ENCODE assay signal across 17 cellular contexts in genomic region chr19:2633693-2634075, GRCh38.
A peak's percentile ranks its signal among the peaks of the same experiment; 100 is the strongest.
DNase-seq lines count a peak whose midpoint lies in the region; ATAC-seq and TF ChIP-seq lines count a peak whose summit lies in the region.
"Had no signal": no experiment of that assay in that cellular context is flagged by ENCODE, and none has a peak within 500 bp of the region (broad histone marks: within the 10 kb centered on the region; RNA-seq: fewer than 3 reads in every experiment).

No MANE protein-coding gene starts in this region.

- H3K27ac ChIP-seq in ACC112 (ENCODE audit: low read depth, low read length) (peak overlapping the region; percentile 80; the same call in 1 of the 2 replicates), caudate nucleus (ENCODE audit: low read depth, low read length) (peak overlapping the region; percentile 80), neutrophil (peak overlapping the region; percentile 99)
- H3K27ac ChIP-seq: KMS-11, uterus had no signal

- no peak for ATAC-seq in GM21423 (IDR thresholded peaks at IDR 0.05; ENCODE audit: unreplicated experiment)
- ATAC-seq: effector memory CD8-positive, alpha-beta T cell had no signal

- H3K4me1 ChIP-seq in ACC112 (ENCODE audit: control insufficient read depth, insufficient read depth, low read length, unreplicated experiment) (peaks cover 15% of the 10 kb centered on the region), neutrophil (ENCODE audit: control insufficient read depth in 1 of 2, insufficient read depth in 1 of 2, low read depth in 1 of 2, low read length in 1 of 2) (peaks cover 94% of the 10 kb centered on the region in 2 experiments)
- H3K4me1 ChIP-seq: uterus had no signal

- H3K4me3 ChIP-seq in ACC112 (ENCODE audit: low read depth, low read length) (no peak overlapping the region), H7 (ENCODE audit: insufficient read depth, low read depth, low read length) (no peak overlapping the region), neutrophil (ENCODE audit: low read depth in 1 of 2, low read length in 1 of 2) (peak overlapping the region; percentile 33 to 45)
- H3K4me3 ChIP-seq: smooth muscle cell, uterus had no signal

- DNase-seq in H7 (peak; percentile 17), caudate nucleus (lab: John Stamatoyannopoulos, UW) (no peak), GDM1 (lab: John Stamatoyannopoulos, UW) (no peak), NCI-H1417 (lab: John Stamatoyannopoulos, UW) (no peak), DMS53 (lab: John Stamatoyannopoulos, UW) (no peak)
- DNase-seq: activated CD4-positive, alpha-beta T cell treated with anti-CD3 and anti-CD28 coated beads for 4 hours; Caco-2; effector memory CD8-positive, alpha-beta T cell; GOT3; NK-92 treated with Interleukin-12 subunit alpha and Interleukin-12 subunit beta, amount 100 ng/mL, for 24 hours; SHP77 treated with DMSO at 0.1 percent for 48 hours; uterus had no signal

- H3K36me3 ChIP-seq in ACC112 (ENCODE audit: insufficient read depth, low read length) (no peaks in the 10 kb centered on the region), H7 (replicated peaks; ENCODE audit: control insufficient read depth, insufficient read depth, low read length) (no peaks in the 10 kb centered on the region), neutrophil (no peaks in the 10 kb centered on the region)
- H3K36me3 ChIP-seq: uterus had no signal

- TF ChIP-seq CTCF in neutrophil (IDR thresholded peaks at IDR 0.05) = no peak

- H3K27me3 ChIP-seq in ACC112 (ENCODE audit: insufficient read depth, low read length) (no peaks in the 10 kb centered on the region), H7 (ENCODE audit: control insufficient read depth, insufficient read depth, low read length) (no peaks in the 10 kb centered on the region; the same call in 1 of the 2 replicates), neutrophil (no peaks in the 10 kb centered on the region)
- H3K27me3 ChIP-seq: uterus had no signal

- H2AFZ ChIP-seq in ACC112 (ENCODE audit: low read length, unreplicated experiment) = no peak overlapping the region

- no peaks in the 10 kb centered on the region for H3K79me2 ChIP-seq in ACC112 (ENCODE audit: control insufficient read depth, insufficient read depth, low read length, unreplicated experiment)

- no peaks in the 10 kb centered on the region for H3K9me3 ChIP-seq in neutrophil
- H3K9me3 ChIP-seq: uterus had no signal

Comparison
In these comparisons a context has a peak if more than half of its experiments do, and no peak if none do; other contexts are left out.
1. H3K4me3 ChIP-seq: peak in neutrophil (2 of 2); none in ACC112 (single experiment) and H7 (single experiment).
2. Peak in every context shown above with its lines, with median percentiles within 50 percentile points of each other: H3K27ac ChIP-seq.